In the genomic region with DNA sequence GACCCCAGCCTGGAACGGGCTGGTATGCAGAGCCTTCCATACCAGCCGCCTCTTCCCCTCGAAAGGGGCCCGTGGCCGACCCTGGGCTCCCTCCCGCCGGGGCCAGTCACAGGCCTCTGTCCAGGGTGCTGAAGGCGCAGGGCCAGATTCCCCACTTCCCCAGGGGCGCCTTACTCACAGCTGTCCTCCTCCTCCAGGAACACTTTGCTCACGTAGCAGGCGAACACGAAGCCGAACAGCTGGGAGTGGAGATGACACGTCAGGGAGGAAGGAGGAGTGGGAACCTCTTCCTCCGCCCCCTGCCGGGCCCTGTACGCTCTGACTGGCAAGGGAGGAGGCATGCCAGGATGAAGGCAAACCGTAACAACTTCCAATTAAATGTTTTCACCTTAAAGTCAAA, we compare ENCODE assay signal across 8 cellular contexts. TPM values are rescaled to one million over a fixed set of nuclear protein-coding genes. Genes with fewer than 3 reads are reported as not detected.
DNase-seq lines count a peak whose midpoint lies in the region; ATAC-seq and FAIRE-seq lines count a peak whose summit lies in the region.

No MANE protein-coding gene starts in this region.

- no peak overlapping the region for H3K27ac Mint-ChIP-seq in activated naive CD4-positive, alpha-beta T cell treated with anti-CD3 and anti-CD28 coated beads, Interleukin-2, amount 50 U/mL, for 72 hours

- peak; percentile 88 for DNase-seq in CD1c-positive myeloid dendritic cell (ENCODE audit: extremely low spot score)
- peak; percentile 91 for DNase-seq in HTR-8/SVneo (ENCODE audit: insufficient read length, low spot score)
- DNase-seq in SIG-M5 treated with dmso at 0.1 percent for 504 hours (lab: John Stamatoyannopoulos, UW; ENCODE audit: unreplicated experiment) = peak; percentile 83
- peak in 1 of 2 donors; percentile 66 for DNase-seq in activated naive CD4-positive, alpha-beta T cell treated with anti-CD3 and anti-CD28 coated beads, Interleukin-2, amount 50 U/mL, for 72 hours (ENCODE audit: low spot score in 2 of 2)
- peak; percentile 84 for DNase-seq in cardiac septum (ENCODE audit: low spot score)
- peak; percentile 55 for DNase-seq in putamen (ENCODE audit: low spot score)

- intact Hi-C loops in cardiac septum (cut with DNase I) = no loop called here

- FAIRE-seq in HTR-8/SVneo (lab: Jason Lieb, UNC) = peak; percentile 79

- H3K36me3 Mint-ChIP-seq in activated naive CD4-positive, alpha-beta T cell treated with anti-CD3 and anti-CD28 coated beads, Interleukin-2, amount 50 U/mL, for 72 hours = peaks cover 0 to 6% of the 10 kb centered on the region in 2 donors

- peak; percentile 43 to 58 for ATAC-seq in activated naive CD4-positive, alpha-beta T cell treated with anti-CD3 and anti-CD28 coated beads, Interleukin-2, amount 50 U/mL, for 72 hours
- ATAC-seq in GM21717 (IDR thresholded peaks at IDR 0.05; ENCODE audit: unreplicated experiment) = no peak
- ATAC-seq in GM21723 (IDR thresholded peaks at IDR 0.05; ENCODE audit: unreplicated experiment) = no peak

- H3K9me3 Mint-ChIP-seq in activated naive CD4-positive, alpha-beta T cell treated with anti-CD3 and anti-CD28 coated beads, Interleukin-2, amount 50 U/mL, for 72 hours = no peaks in the 10 kb centered on the region

RNA-seq across cellular contexts. Expression of a gene that starts 57.3 kb away (rescaled TPM):
- total RNA-seq in activated naive CD4-positive, alpha-beta T cell treated with anti-CD3 and anti-CD28 coated beads, Interleukin-2, amount 50 U/mL, for 72 hours = not detected
- total RNA-seq in cardiac septum = 0.11 TPM

Comparison
In these comparisons a context has a peak if more than half of its experiments do, and no peak if none do; other contexts are left out.
1. ATAC-seq: peak in activated naive CD4-positive, alpha-beta T cell treated with anti-CD3 and anti-CD28 coated beads, Interleukin-2, amount 50 U/mL, for 72 hours (2 of 2); none in GM21717 (single experiment) and GM21723 (single experiment).